In the genomic region with DNA sequence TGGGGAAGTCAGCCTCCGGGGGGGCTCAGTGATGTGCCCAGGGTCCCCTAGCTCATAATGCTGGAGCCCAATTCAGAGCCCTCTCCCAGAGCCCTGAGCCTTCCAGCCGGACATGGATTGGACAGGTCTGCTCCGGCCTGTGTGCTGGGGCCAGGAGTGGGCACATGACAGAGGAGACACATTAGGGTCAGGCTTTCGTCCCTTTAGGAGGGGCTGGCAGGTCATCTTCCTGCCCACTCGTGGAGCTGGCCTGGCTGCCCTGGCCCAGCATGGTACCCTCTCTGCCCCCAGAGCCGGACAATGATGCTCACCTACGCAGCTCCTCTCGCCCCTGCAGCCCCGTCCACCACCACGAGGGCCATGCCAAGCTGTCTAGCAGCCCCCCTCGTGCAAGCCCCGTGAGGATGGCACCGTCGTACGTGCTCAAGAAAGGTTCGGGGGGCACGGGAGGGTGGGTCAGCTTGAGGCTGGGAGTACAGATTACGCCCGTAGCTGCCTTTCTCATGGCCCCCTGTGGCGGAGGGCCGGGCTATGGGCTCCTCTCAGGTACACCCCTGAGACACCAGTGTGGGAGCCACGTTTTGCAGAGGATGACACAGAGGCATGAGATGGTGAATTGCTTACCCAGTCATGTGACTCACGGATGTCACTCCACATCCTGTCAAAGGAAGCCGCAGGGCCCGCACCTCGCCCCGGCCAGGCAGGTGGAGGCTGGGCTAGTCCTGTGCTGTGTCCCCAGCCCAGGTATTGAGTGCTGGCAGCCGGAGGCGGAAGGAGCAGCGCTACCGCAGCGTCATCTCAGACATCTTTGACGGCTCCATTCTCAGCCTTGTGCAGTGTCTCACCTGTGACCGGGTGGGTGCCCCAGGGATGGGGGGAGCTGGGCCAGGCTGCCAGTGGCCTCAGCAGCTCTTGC, we compare ENCODE assay signal across 10 cellular contexts. TPM values are rescaled to one million over a fixed set of nuclear protein-coding genes. Genes with fewer than 3 reads are reported as not detected.
DNase-seq lines count a peak whose midpoint lies in the region; ATAC-seq and TF ChIP-seq lines count a peak whose summit lies in the region.
"Had no signal": no experiment of that assay in that cellular context is flagged by ENCODE, and none has a peak within 500 bp of the region (broad histone marks: within the 10 kb centered on the region; RNA-seq: fewer than 3 reads in every experiment).

No MANE protein-coding gene starts in this region.

- no peaks in the 10 kb centered on the region for H3K27me3 Mint-ChIP-seq in activated CD8-positive, alpha-beta T cell treated with anti-CD3 and anti-CD28 coated beads for 36 hours

- CTCF ChIA-PET in activated CD8-positive, alpha-beta T cell treated with anti-CD3 and anti-CD28 coated beads for 36 hours (lab: Charles Lee) = interaction anchor here (1.1 to 1.9 kb wide), 4 partner anchors 9 to 34 kb away, joined by 3 to 8 read pairs (median 4); a partner anchor contains a TSS

- peaks cover 72% of the 10 kb centered on the region for H3K4me1 Mint-ChIP-seq in activated CD8-positive, alpha-beta T cell treated with anti-CD3 and anti-CD28 coated beads for 36 hours (ENCODE audit: low read depth)

- H3K36me3 Mint-ChIP-seq in activated CD8-positive, alpha-beta T cell treated with anti-CD3 and anti-CD28 coated beads for 36 hours (ENCODE audit: low read depth) = peaks cover 59% of the 10 kb centered on the region

- H3K36me3 ChIP-seq in GM06990 (ENCODE audit: control insufficient read depth, insufficient read depth, low read length) (peaks cover 7% of the 10 kb centered on the region), MG63 (no peaks in the 10 kb centered on the region)

- POLR2A ChIA-PET in activated CD8-positive, alpha-beta T cell treated with anti-CD3 and anti-CD28 coated beads for 36 hours (lab: Charles Lee) = interaction anchor here (0.6 to 7.6 kb wide), 23 partner anchors 8 to 184 kb away, joined by 3 to 114 read pairs (median 4); a partner anchor contains a TSS

- peak; percentile 68 for DNase-seq in GM06990 (ENCODE audit: extremely low read depth, insufficient read length)
- DNase-seq in activated CD8-positive, alpha-beta T cell treated with anti-CD3 and anti-CD28 coated beads for 36 hours = peak; percentile 93
- DNase-seq in effector CD4-positive, alpha-beta T cell = peak; percentile 90
- DNase-seq in stimulated activated CD4-positive, alpha-beta T cell treated with anti-CD3 and anti-CD28 coated beads, Interleukin-2, amount 100 ng/mL, for 24 hours = peak; percentile 81 to 84
- no peak for DNase-seq in NCI-H748 treated with DMSO at 0.1 percent for 48 hours (lab: John Stamatoyannopoulos, UW)
- DNase-seq in MG63 = no peak
- DNase-seq in Ammon's horn (ENCODE audit: low spot score) = no peak
- DNase-seq: nephron progenitor cell had no signal

- no peaks in the 10 kb centered on the region for H3K9me3 ChIP-seq in MG63
- H3K9me3 ChIP-seq: SJSA1 had no signal

- peak overlapping the region; percentile 94 for H3K27ac Mint-ChIP-seq in activated CD8-positive, alpha-beta T cell treated with anti-CD3 and anti-CD28 coated beads for 36 hours
- H3K27ac Mint-ChIP-seq: nephron progenitor cell had no signal

- H3K9me3 Mint-ChIP-seq in activated CD8-positive, alpha-beta T cell treated with anti-CD3 and anti-CD28 coated beads for 36 hours = no peaks in the 10 kb centered on the region
- H3K9me3 Mint-ChIP-seq: nephron progenitor cell had no signal

- H3K4me3 ChIP-seq in GM06990 (replicated peaks; ENCODE audit: low read depth, low read length) (no peak overlapping the region), MG63 (no peak overlapping the region)
- H3K4me3 ChIP-seq: SJSA1 had no signal

- no peaks in the 10 kb centered on the region for H3K27me3 ChIP-seq in GM06990 (replicated peaks; ENCODE audit: control insufficient read depth, insufficient read depth, low read length)
- no peaks in the 10 kb centered on the region for H3K27me3 ChIP-seq in MG63
- H3K27me3 ChIP-seq: SJSA1 had no signal

- intact Hi-C loops in activated CD8-positive, alpha-beta T cell treated with anti-CD3 and anti-CD28 coated beads for 36 hours (cut with micrococcal nuclease) = no loop called here

- peak overlapping the region; percentile 69 for H3K4me3 Mint-ChIP-seq in activated CD8-positive, alpha-beta T cell treated with anti-CD3 and anti-CD28 coated beads for 36 hours
- H3K4me3 Mint-ChIP-seq: nephron progenitor cell had no signal

- ATAC-seq in activated CD8-positive, alpha-beta T cell treated with anti-CD3 and anti-CD28 coated beads for 36 hours = peak; percentile 81
- no peak for ATAC-seq in HG03095 (IDR thresholded peaks at IDR 0.05; ENCODE audit: unreplicated experiment)

- no peak for TF ChIP-seq CTCF in GM06990 (IDR thresholded peaks at IDR 0.05; ENCODE audit: insufficient read depth, low read length, poor library complexity, severe bottlenecking)
- peak; percentile 22 for TF ChIP-seq CTCF in activated CD8-positive, alpha-beta T cell treated with anti-CD3 and anti-CD28 coated beads for 36 hours (IDR thresholded peaks at IDR 0.05)

RNA-seq across cellular contexts. Expression of a gene that starts 33.6 kb away (rescaled TPM):
- total RNA-seq in activated CD8-positive, alpha-beta T cell treated with anti-CD3 and anti-CD28 coated beads for 36 hours = 10 to 100 TPM; 55.3 to 55.9 TPM
- 6.2 and 10.2 TPM in 2 replicates for total RNA-seq in MG63 (2014; rRNA removed; shearing (Covaris generic); ENCODE audit: low replicate concordance)

RNA-seq across cellular contexts. Expression of a gene that starts 33.8 kb away (rescaled TPM):
- 10 to 100 TPM; 44.5 to 51.7 TPM for total RNA-seq in activated CD8-positive, alpha-beta T cell treated with anti-CD3 and anti-CD28 coated beads for 36 hours
- total RNA-seq in MG63 (2014; rRNA removed; shearing (Covaris generic); ENCODE audit: low replicate concordance) = 48.7 and 116 TPM in 2 replicates

RNA-seq across cellular contexts. Expression of a gene that starts 44.9 kb away (rescaled TPM):
- 10 to 100 TPM; 31.9 to 32.4 TPM for total RNA-seq in activated CD8-positive, alpha-beta T cell treated with anti-CD3 and anti-CD28 coated beads for 36 hours
- 30.1 and 32.1 TPM in 2 replicates for total RNA-seq in MG63 (2014; rRNA removed; shearing (Covaris generic); ENCODE audit: low replicate concordance)

Comparison
In these comparisons a context has a peak if more than half of its experiments do, and no peak if none do; other contexts are left out.
1. DNase-seq: peak in GM06990 (single experiment), activated CD8-positive, alpha-beta T cell treated with anti-CD3 and anti-CD28 coated beads for 36 hours (single experiment), effector CD4-positive, alpha-beta T cell (single experiment) and stimulated activated CD4-positive, alpha-beta T cell treated with anti-CD3 and anti-CD28 coated beads, Interleukin-2, amount 100 ng/mL, for 24 hours (2 of 2); none in NCI-H748 treated with DMSO at 0.1 percent for 48 hours (single experiment), MG63 (single experiment) and Ammon's horn (single experiment).